In genomic region chr5:84290161-84290560, GRCh38 we compare ENCODE assay signal across 14 cellular contexts.
A peak's percentile ranks its signal among the peaks of the same experiment; 100 is the strongest.
DNase-seq lines count a peak whose midpoint lies in the region; TF ChIP-seq lines count a peak whose summit lies in the region.
"Had no signal": no experiment of that assay in that cellular context is flagged by ENCODE, and none has a peak within 500 bp of the region (broad histone marks: within the 10 kb centered on the region; RNA-seq: fewer than 3 reads in every experiment).

No MANE protein-coding gene starts in this region.

- H3K4me2 ChIP-seq in SK-N-SH (peak overlapping the region; percentile 11), smooth muscle cell (peak overlapping the region; percentile 58), H9 (ENCODE audit: insufficient read depth, insufficient read length, low read length) (no peak overlapping the region)

- H2AFZ ChIP-seq in SK-N-SH (ENCODE audit: low read depth): no peak overlapping the region
- no peak overlapping the region for H2AFZ ChIP-seq in smooth muscle cell (ENCODE audit: low read depth)
- H2AFZ ChIP-seq in H9 (ENCODE audit: low read length): no peak overlapping the region

- H3K18ac ChIP-seq in H9 (ENCODE audit: insufficient read length, low read depth, low read length): no peak overlapping the region

- no peaks in the 10 kb centered on the region for H3K9me2 ChIP-seq in SK-N-SH

- peak in 1 of 2 experiments; percentile 85; a peak in 2 of 4 replicates for TF ChIP-seq EP300 in SK-N-SH (IDR thresholded peaks at IDR 0.05; ENCODE audit: borderline replicate concordance in 1 of 2, low read depth in 1 of 2, low read length in 1 of 2)

- H4K5ac ChIP-seq in H9 (ENCODE audit: insufficient read length, low read depth, low read length): no peak overlapping the region

- no peak overlapping the region for H2BK120ac ChIP-seq in H9 (ENCODE audit: low read depth, low read length, poor library complexity, severe bottlenecking)

- peak; percentile 27 for DNase-seq in H4 (ENCODE audit: low spot score)
- DNase-seq in SK-N-SH: no peak
- DNase-seq in hepatic stellate cell (ENCODE audit: low spot score): peak; percentile 5
- DNase-seq in smooth muscle cell (lab: John Stamatoyannopoulos, UW; ENCODE audit: unreplicated experiment): no peak
- no peak for DNase-seq in cortex of kidney (lab: John Stamatoyannopoulos, UW)
- DNase-seq in NCI-H1105 treated with DMSO at 0.1 percent for 48 hours (lab: John Stamatoyannopoulos, UW): no peak
- DNase-seq in SHP77 treated with DMSO at 0.1 percent for 48 hours (lab: John Stamatoyannopoulos, UW): no peak
- no peak for DNase-seq in H9
- DNase-seq: activated naive CD8-positive, alpha-beta T cell treated with anti-CD3 and anti-CD28 coated beads, Interleukin-2, amount 50 U/mL, for 24 hours; CD8-positive, alpha-beta memory T cell; effector memory CD8-positive, alpha-beta T cell; psoas muscle; SHP77; WERI-Rb-1 had no signal

- H3K14ac ChIP-seq in H9 (ENCODE audit: insufficient read depth, low read length): no peak overlapping the region

- no peaks in the 10 kb centered on the region; a peak in 1 of 7 replicates for H3K36me3 Mint-ChIP-seq in H9 (ENCODE audit: insufficient read depth in 1 of 3, low read depth in 3 of 3)
- H3K36me3 Mint-ChIP-seq: CD8-positive, alpha-beta memory T cell had no signal

- TF ChIP-seq CTCF in SK-N-SH (IDR thresholded peaks at IDR 0.05) (no peak), smooth muscle cell (IDR thresholded peaks at IDR 0.05; ENCODE audit: borderline replicate concordance, insufficient read depth, poor library complexity, severe bottlenecking) (no peak), H9 (conservative IDR thresholded peaks at IDR 0.05) (no peak)

- TF ChIP-seq RAD21 in SK-N-SH (IDR thresholded peaks at IDR 0.05; ENCODE audit: low read length): no peak

- no peaks in the 10 kb centered on the region for H3K9me3 Mint-ChIP-seq in H9
- H3K9me3 Mint-ChIP-seq: activated naive CD8-positive, alpha-beta T cell treated with anti-CD3 and anti-CD28 coated beads, Interleukin-2, amount 50 U/mL, for 24 hours had no signal

- H3K4me3 ChIP-seq in SK-N-SH (ENCODE audit: low read depth in 2 of 2, low read length in 1 of 2): no peak overlapping the region
- H3K4me3 ChIP-seq in smooth muscle cell: no peak overlapping the region
- H3K4me3 ChIP-seq: psoas muscle had no signal

- H2AK5ac ChIP-seq in H9 (ENCODE audit: insufficient read length, low read length): no peak overlapping the region

- no peak overlapping the region for H3K56ac ChIP-seq in H9 (ENCODE audit: insufficient read length, low read depth, low read length)

- H3K23me2 ChIP-seq in H9 (ENCODE audit: insufficient read length, low read depth, low read length, poor library complexity, severe bottlenecking): no peaks in the 10 kb centered on the region

- no peak overlapping the region for H3K4me3 Mint-ChIP-seq in H9
- H3K4me3 Mint-ChIP-seq: activated naive CD8-positive, alpha-beta T cell treated with anti-CD3 and anti-CD28 coated beads, Interleukin-2, amount 50 U/mL, for 24 hours; CD8-positive, alpha-beta memory T cell; effector memory CD8-positive, alpha-beta T cell had no signal

- no peak overlapping the region for H4K91ac ChIP-seq in H9 (ENCODE audit: insufficient read length, low read depth, low read length)

- CTCF ChIA-PET in SK-N-SH (lab: Yijun Ruan, JAX): no interaction called here

- peak overlapping the region; percentile 65 to 89; a peak in 3 of 4 replicates for H3K27ac ChIP-seq in SK-N-SH (ENCODE audit: low read depth in 2 of 2, low read length in 1 of 2)
- H3K27ac ChIP-seq in smooth muscle cell (ENCODE audit: low read depth): peak overlapping the region; percentile 81
- H3K27ac ChIP-seq in H9 (ENCODE audit: insufficient read length, low read depth, low read length): no peak overlapping the region
- H3K27ac ChIP-seq: psoas muscle, WERI-Rb-1 had no signal

- peak overlapping the region in 1 of 3 experiments; percentile 35; a peak in 1 of 7 replicates for H3K27ac Mint-ChIP-seq in H9
- H3K27ac Mint-ChIP-seq: activated naive CD8-positive, alpha-beta T cell treated with anti-CD3 and anti-CD28 coated beads, Interleukin-2, amount 50 U/mL, for 24 hours; CD8-positive, alpha-beta memory T cell; effector memory CD8-positive, alpha-beta T cell had no signal

- no peak overlapping the region for H2BK5ac ChIP-seq in H9 (ENCODE audit: insufficient read length, low read length)

- no peak overlapping the region for H3K4ac ChIP-seq in H9 (ENCODE audit: low read depth, low read length)

- H3K23ac ChIP-seq in H9 (ENCODE audit: insufficient read length, low read depth, low read length): no peak overlapping the region

- H3K4me1 ChIP-seq in SK-N-SH (ENCODE audit: control insufficient read depth in 1 of 2, insufficient read depth in 2 of 2, low read depth in 1 of 2, low read length in 1 of 2) (peaks cover 7 to 36% of the 10 kb centered on the region in 2 experiments), smooth muscle cell (ENCODE audit: low read depth) (peaks cover 10% of the 10 kb centered on the region), H9 (ENCODE audit: insufficient read depth, low read length) (peaks cover 4% of the 10 kb centered on the region; the same call in 1 of the 2 replicates)
- H3K4me1 ChIP-seq: psoas muscle had no signal

- no peaks in the 10 kb centered on the region for H3K79me1 ChIP-seq in H9 (ENCODE audit: insufficient read depth, low read depth, low read length, poor library complexity, severe bottlenecking)

- no peak overlapping the region for H3T11ph ChIP-seq in H9 (ENCODE audit: low read length)

- 28% methylated on average over 4 of the region's 4 CpGs for WGBS in SK-N-SH (ENCODE audit: low lambda C conversion rate)
- 26% methylated on average over 4 of the region's 4 CpGs for WGBS in smooth muscle cell (ENCODE audit: low lambda C conversion rate)
- no CpG with 5 or more reads among the region's 4 CpGs for WGBS in H9 (ENCODE audit: extremely low coverage, insufficient read length, low lambda C conversion rate)

- peak overlapping the region; percentile 29; the same call in 1 of the 2 replicates for H3K9ac ChIP-seq in SK-N-SH
- no peak overlapping the region for H3K9ac ChIP-seq in smooth muscle cell (ENCODE audit: low read depth)
- H3K9ac ChIP-seq in H9 (ENCODE audit: extremely low read depth, insufficient read length, low read length): no peak overlapping the region

- peaks cover 57% of the 10 kb centered on the region for H3K79me2 ChIP-seq in SK-N-SH (ENCODE audit: insufficient read depth)
- peaks cover 2% of the 10 kb centered on the region for H3K79me2 ChIP-seq in smooth muscle cell (ENCODE audit: low read depth)
- no peaks in the 10 kb centered on the region; the same call in 1 of the 2 replicates for H3K79me2 ChIP-seq in H9 (ENCODE audit: insufficient read depth, low read length)

- POLR2A ChIA-PET in SK-N-SH (lab: Yijun Ruan, JAX): no interaction called here

- H3K27me3 ChIP-seq in SK-N-SH (ENCODE audit: insufficient read depth) (no peaks in the 10 kb centered on the region), smooth muscle cell (ENCODE audit: low read depth) (no peaks in the 10 kb centered on the region), H9 (ENCODE audit: insufficient read depth, low read length) (no peaks in the 10 kb centered on the region)

- H3K4me1 Mint-ChIP-seq in H9: peaks cover 17 to 25% of the 10 kb centered on the region in 2 experiments
- H3K4me1 Mint-ChIP-seq: CD8-positive, alpha-beta memory T cell had no signal

- no peaks in the 10 kb centered on the region for H3K9me3 ChIP-seq in SK-N-SH
- H3K9me3 ChIP-seq in smooth muscle cell (replicated peaks; ENCODE audit: low read depth): no peaks in the 10 kb centered on the region
- H3K9me3 ChIP-seq in H9 (ENCODE audit: control insufficient read depth, low read depth, low read length): no peaks in the 10 kb centered on the region
- H3K9me3 ChIP-seq: psoas muscle had no signal

- H3K27me3 Mint-ChIP-seq in H9 (ENCODE audit: low read depth): no peaks in the 10 kb centered on the region
- H3K27me3 Mint-ChIP-seq: activated naive CD8-positive, alpha-beta T cell treated with anti-CD3 and anti-CD28 coated beads, Interleukin-2, amount 50 U/mL, for 24 hours; CD8-positive, alpha-beta memory T cell; effector memory CD8-positive, alpha-beta T cell had no signal

- H4K20me1 ChIP-seq in SK-N-SH (ENCODE audit: insufficient read depth) (no peaks in the 10 kb centered on the region), smooth muscle cell (ENCODE audit: low read depth) (peaks cover 2% of the 10 kb centered on the region), H9 (ENCODE audit: control insufficient read depth, insufficient read depth, insufficient read length) (no peaks in the 10 kb centered on the region)

- H2BK15ac ChIP-seq in H9 (ENCODE audit: low read depth, low read length): no peak overlapping the region

- H2BK12ac ChIP-seq in H9 (ENCODE audit: insufficient read length, low read depth, low read length): no peak overlapping the region

- H2BK20ac ChIP-seq in H9 (ENCODE audit: low read depth, low read length, poor library complexity, severe bottlenecking): no peak overlapping the region

- no peak overlapping the region for H4K8ac ChIP-seq in H9 (replicated peaks; ENCODE audit: insufficient read length, low read depth, low read length)

- peaks cover 0 to 4% of the 10 kb centered on the region in 2 experiments for H3K36me3 ChIP-seq in SK-N-SH (replicated peaks in 1 of 2; ENCODE audit: control insufficient read depth in 1 of 2, insufficient read depth in 2 of 2, low read length in 1 of 2)
- H3K36me3 ChIP-seq in smooth muscle cell (ENCODE audit: low read depth): no peaks in the 10 kb centered on the region
- H3K36me3 ChIP-seq: WERI-Rb-1 had no signal

- peaks cover 45% of the 10 kb centered on the region for H3F3A ChIP-seq in SK-N-SH (replicated peaks; ENCODE audit: insufficient read depth)
- H3F3A ChIP-seq in smooth muscle cell (ENCODE audit: low read depth): no peaks in the 10 kb centered on the region

TF ChIP-seq in SK-N-SH, 30 proteins besides CTCF, POLR2A, EP300 and RAD21 (continues in another document):
- peak; percentile 90 for TF ChIP-seq PBX3 (IDR thresholded peaks at IDR 0.05)
- peak; percentile 76 for TF ChIP-seq MEF2A (IDR thresholded peaks at IDR 0.05; ENCODE audit: borderline replicate concordance, low read depth)
- no peak for TF ChIP-seq FOXM1 (IDR thresholded peaks at IDR 0.05; ENCODE audit: low read depth)
- TF ChIP-seq POLR2AphosphoS5 (IDR thresholded peaks at IDR 0.05; ENCODE audit: low read depth, low read length): peak; percentile 39; the same call in 1 of the 2 replicates
- no peak for TF ChIP-seq YY1 (IDR thresholded peaks at IDR 0.05; ENCODE audit: low read depth)

Comparison
In these comparisons a context has a peak if more than half of its experiments do, and no peak if none do; other contexts are left out.
1. DNase-seq: peak in H4 (single experiment) and hepatic stellate cell (single experiment); none in SK-N-SH (single experiment), smooth muscle cell (single experiment), cortex of kidney (single experiment), NCI-H1105 treated with DMSO at 0.1 percent for 48 hours (single experiment), SHP77 treated with DMSO at 0.1 percent for 48 hours (single experiment) and H9 (single experiment).